Comparison of ENCODE assay signal across 1 cellular context in the genomic region with DNA sequence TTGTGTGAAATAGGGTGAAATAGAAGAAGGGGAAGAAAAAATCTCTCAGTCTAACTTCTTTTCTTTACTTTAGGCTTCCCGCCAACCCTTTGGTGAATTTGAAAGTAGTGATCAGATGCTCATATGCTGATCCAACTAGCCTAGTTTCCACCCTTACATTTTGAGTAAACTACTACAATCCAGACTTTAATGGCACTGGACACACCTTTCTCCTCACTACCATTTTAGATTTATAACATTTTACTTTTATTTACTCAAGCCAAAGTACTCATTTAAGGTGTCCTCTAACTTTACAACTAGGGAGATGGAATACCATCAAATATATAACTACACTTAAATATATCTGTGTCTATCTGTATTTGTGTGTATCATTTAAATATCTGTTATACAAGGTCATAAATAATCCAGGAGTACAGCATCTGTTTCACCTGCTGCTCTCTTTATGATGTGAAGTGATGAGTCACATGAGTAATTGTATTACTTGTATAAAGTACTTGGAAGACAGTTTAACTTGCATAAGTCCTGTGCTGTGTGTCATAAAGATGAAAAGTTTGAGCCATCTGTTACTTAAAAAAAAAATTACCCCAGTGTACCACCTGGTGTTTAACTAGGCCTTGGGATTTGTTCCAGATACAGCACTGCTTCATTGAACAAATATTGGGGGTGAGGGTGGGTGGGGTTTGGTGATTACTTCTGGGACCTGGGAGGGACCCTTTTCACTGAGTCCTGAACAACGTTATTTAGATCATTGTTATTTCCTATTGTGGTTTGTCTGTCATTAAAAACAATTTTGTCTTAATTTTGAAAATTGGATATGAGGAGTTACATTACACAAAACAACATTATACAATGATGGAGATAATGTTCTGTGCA.
TF ChIP-seq lines count a peak whose summit lies in the region.

No MANE protein-coding gene starts in this region.

TF ChIP-seq in HEK293, 187 proteins besides CTCF, POLR2A, EP300 and RAD21 (continued from another document and continues in another):
- TF ChIP-seq, protein P1, sequence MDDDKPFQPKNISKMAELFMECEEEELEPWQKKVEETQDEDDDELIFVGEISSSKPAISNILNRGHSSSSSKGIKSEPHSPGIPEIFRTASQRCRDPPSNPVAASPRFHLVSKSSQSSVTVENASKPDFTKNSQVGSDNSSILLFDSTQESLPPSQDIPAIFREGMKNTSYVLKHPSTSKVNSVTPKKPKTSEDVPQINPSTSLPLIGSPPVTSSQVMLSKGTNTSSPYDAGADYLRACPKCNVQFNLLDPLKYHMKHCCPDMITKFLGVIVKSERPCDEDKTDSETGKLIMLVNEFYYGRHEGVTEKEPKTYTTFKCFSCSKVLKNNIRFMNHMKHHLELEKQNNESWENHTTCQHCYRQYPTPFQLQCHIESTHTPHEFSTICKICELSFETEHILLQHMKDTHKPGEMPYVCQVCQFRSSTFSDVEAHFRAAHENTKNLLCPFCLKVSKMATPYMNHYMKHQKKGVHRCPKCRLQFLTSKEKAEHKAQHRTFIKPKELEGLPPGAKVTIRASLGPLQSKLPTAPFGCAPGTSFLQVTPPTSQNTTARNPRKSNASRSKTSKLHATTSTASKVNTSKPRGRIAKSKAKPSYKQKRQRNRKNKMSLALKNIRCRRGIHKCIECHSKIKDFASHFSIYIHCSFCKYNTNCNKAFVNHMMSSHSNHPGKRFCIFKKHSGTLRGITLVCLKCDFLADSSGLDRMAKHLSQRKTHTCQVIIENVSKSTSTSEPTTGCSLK (tag by site-specific recombination; IDR thresholded peaks at IDR 0.05) = no peak
- TF ChIP-seq, protein P2, sequence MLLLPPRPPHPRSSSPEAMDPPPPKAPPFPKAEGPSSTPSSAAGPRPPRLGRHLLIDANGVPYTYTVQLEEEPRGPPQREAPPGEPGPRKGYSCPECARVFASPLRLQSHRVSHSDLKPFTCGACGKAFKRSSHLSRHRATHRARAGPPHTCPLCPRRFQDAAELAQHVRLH (tag by site-specific recombination; IDR thresholded peaks at IDR 0.05) = no peak
- TF ChIP-seq ZNF660 (tag by site-specific recombination; IDR thresholded peaks at IDR 0.05) = 0 out of 2 replicates have a peak, but pooled peaks have one; percentile 20
- TF ChIP-seq ZBTB21 (tag by site-specific recombination; IDR thresholded peaks at IDR 0.05) = no peak
- TF ChIP-seq ZNF23 (tag by site-specific recombination; IDR thresholded peaks at IDR 0.05; ENCODE audit: borderline replicate concordance) = no peak
- TF ChIP-seq ZNF707 (tag by site-specific recombination; IDR thresholded peaks at IDR 0.05) = no peak
- no peak for TF ChIP-seq ZNF335 (tag by site-specific recombination; conservative IDR thresholded peaks at IDR 0.05)
- 0 out of 2 replicates have a peak, but pooled peaks have one; percentile 35 for TF ChIP-seq ZNF561 (tag by site-specific recombination; IDR thresholded peaks at IDR 0.05; ENCODE audit: borderline replicate concordance)
- TF ChIP-seq ZNF549 (tag by site-specific recombination; IDR thresholded peaks at IDR 0.05) = no peak
- TF ChIP-seq ZNF654 (tag by site-specific recombination; IDR thresholded peaks at IDR 0.05; ENCODE audit: low read depth) = no peak
- TF ChIP-seq ZNF211 (tag by site-specific recombination; IDR thresholded peaks at IDR 0.05; ENCODE audit: low read depth) = no peak
- no peak for TF ChIP-seq ZNF37A (tag by site-specific recombination; IDR thresholded peaks at IDR 0.05)
- TF ChIP-seq ZNF311 (tag by site-specific recombination; IDR thresholded peaks at IDR 0.05; ENCODE audit: borderline replicate concordance) = no peak
- TF ChIP-seq ZNF391 (tag by site-specific recombination; IDR thresholded peaks at IDR 0.05; ENCODE audit: borderline replicate concordance, low read depth) = 0 out of 2 replicates have a peak, but pooled peaks have one; percentile 38
- TF ChIP-seq ZNF155 (tag by site-specific recombination; IDR thresholded peaks at IDR 0.05) = no peak
- peak; percentile 22; the same call in 1 of the 2 replicates for TF ChIP-seq ZEB2 (tag by site-specific recombination; IDR thresholded peaks at IDR 0.05)
- no peak for TF ChIP-seq KLF16 (tag by site-specific recombination; IDR thresholded peaks at IDR 0.05)
- TF ChIP-seq ZNF214 (tag by site-specific recombination; IDR thresholded peaks at IDR 0.05; ENCODE audit: borderline replicate concordance) = no peak
- TF ChIP-seq, protein P3, sequence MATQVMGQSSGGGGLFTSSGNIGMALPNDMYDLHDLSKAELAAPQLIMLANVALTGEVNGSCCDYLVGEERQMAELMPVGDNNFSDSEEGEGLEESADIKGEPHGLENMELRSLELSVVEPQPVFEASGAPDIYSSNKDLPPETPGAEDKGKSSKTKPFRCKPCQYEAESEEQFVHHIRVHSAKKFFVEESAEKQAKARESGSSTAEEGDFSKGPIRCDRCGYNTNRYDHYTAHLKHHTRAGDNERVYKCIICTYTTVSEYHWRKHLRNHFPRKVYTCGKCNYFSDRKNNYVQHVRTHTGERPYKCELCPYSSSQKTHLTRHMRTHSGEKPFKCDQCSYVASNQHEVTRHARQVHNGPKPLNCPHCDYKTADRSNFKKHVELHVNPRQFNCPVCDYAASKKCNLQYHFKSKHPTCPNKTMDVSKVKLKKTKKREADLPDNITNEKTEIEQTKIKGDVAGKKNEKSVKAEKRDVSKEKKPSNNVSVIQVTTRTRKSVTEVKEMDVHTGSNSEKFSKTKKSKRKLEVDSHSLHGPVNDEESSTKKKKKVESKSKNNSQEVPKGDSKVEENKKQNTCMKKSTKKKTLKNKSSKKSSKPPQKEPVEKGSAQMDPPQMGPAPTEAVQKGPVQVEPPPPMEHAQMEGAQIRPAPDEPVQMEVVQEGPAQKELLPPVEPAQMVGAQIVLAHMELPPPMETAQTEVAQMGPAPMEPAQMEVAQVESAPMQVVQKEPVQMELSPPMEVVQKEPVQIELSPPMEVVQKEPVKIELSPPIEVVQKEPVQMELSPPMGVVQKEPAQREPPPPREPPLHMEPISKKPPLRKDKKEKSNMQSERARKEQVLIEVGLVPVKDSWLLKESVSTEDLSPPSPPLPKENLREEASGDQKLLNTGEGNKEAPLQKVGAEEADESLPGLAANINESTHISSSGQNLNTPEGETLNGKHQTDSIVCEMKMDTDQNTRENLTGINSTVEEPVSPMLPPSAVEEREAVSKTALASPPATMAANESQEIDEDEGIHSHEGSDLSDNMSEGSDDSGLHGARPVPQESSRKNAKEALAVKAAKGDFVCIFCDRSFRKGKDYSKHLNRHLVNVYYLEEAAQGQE (tag by site-specific recombination; IDR thresholded peaks at IDR 0.05) = peak; percentile 32; the same call in 1 of the 2 replicates
- TF ChIP-seq, protein P4, sequence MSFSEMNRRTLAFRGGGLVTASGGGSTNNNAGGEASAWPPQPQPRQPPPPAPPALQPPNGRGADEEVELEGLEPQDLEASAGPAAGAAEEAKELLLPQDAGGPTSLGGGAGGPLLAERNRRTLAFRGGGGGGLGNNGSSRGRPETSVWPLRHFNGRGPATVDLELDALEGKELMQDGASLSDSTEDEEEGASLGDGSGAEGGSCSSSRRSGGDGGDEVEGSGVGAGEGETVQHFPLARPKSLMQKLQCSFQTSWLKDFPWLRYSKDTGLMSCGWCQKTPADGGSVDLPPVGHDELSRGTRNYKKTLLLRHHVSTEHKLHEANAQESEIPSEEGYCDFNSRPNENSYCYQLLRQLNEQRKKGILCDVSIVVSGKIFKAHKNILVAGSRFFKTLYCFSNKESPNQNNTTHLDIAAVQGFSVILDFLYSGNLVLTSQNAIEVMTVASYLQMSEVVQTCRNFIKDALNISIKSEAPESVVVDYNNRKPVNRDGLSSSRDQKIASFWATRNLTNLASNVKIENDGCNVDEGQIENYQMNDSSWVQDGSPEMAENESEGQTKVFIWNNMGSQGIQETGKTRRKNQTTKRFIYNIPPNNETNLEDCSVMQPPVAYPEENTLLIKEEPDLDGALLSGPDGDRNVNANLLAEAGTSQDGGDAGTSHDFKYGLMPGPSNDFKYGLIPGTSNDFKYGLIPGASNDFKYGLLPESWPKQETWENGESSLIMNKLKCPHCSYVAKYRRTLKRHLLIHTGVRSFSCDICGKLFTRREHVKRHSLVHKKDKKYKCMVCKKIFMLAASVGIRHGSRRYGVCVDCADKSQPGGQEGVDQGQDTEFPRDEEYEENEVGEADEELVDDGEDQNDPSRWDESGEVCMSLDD (tag by site-specific recombination; IDR thresholded peaks at IDR 0.05) = no peak
- TF ChIP-seq ZNF514 (tag by site-specific recombination; IDR thresholded peaks at IDR 0.05) = no peak
- TF ChIP-seq YY2 (tag by site-specific recombination; IDR thresholded peaks at IDR 0.05) = no peak
- TF ChIP-seq RBAK (tag by site-specific recombination; IDR thresholded peaks at IDR 0.05) = no peak
- no peak for TF ChIP-seq ZNF501 (tag by site-specific recombination; IDR thresholded peaks at IDR 0.05)
- no peak for TF ChIP-seq ZNF292 (tag by site-specific recombination; IDR thresholded peaks at IDR 0.05; ENCODE audit: borderline replicate concordance, low read depth)
- TF ChIP-seq ZNF24 (tag by site-specific recombination; IDR thresholded peaks at IDR 0.05) = peak; percentile 73; the same call in 1 of the 2 replicates
- TF ChIP-seq ZNF624 (tag by site-specific recombination; IDR thresholded peaks at IDR 0.05) = no peak
- 0 out of 2 replicates have a peak, but pooled peaks have one; percentile 24 for TF ChIP-seq TCF7L2 (IDR thresholded peaks at IDR 0.05; ENCODE audit: borderline replicate concordance, low read depth, low read length)
- TF ChIP-seq ZIC2 (tag by site-specific recombination; IDR thresholded peaks at IDR 0.05) = peak; percentile 70
- peak; percentile 39; the same call in 1 of the 2 replicates for TF ChIP-seq ZNF394 (tag by site-specific recombination; IDR thresholded peaks at IDR 0.05; ENCODE audit: borderline replicate concordance)
- no peak for TF ChIP-seq ZNF76 (tag by site-specific recombination; IDR thresholded peaks at IDR 0.05; ENCODE audit: borderline replicate concordance, low read depth)
- TF ChIP-seq, protein P5, sequence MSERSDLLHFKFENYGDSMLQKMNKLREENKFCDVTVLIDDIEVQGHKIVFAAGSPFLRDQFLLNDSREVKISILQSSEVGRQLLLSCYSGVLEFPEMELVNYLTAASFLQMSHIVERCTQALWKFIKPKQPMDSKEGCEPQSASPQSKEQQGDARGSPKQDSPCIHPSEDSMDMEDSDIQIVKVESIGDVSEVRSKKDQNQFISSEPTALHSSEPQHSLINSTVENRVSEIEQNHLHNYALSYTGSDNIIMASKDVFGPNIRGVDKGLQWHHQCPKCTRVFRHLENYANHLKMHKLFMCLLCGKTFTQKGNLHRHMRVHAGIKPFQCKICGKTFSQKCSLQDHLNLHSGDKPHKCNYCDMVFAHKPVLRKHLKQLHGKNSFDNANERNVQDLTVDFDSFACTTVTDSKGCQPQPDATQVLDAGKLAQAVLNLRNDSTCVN (tag by site-specific recombination; optimal IDR thresholded peaks at IDR 0.05) = no peak
- TF ChIP-seq, protein P6, sequence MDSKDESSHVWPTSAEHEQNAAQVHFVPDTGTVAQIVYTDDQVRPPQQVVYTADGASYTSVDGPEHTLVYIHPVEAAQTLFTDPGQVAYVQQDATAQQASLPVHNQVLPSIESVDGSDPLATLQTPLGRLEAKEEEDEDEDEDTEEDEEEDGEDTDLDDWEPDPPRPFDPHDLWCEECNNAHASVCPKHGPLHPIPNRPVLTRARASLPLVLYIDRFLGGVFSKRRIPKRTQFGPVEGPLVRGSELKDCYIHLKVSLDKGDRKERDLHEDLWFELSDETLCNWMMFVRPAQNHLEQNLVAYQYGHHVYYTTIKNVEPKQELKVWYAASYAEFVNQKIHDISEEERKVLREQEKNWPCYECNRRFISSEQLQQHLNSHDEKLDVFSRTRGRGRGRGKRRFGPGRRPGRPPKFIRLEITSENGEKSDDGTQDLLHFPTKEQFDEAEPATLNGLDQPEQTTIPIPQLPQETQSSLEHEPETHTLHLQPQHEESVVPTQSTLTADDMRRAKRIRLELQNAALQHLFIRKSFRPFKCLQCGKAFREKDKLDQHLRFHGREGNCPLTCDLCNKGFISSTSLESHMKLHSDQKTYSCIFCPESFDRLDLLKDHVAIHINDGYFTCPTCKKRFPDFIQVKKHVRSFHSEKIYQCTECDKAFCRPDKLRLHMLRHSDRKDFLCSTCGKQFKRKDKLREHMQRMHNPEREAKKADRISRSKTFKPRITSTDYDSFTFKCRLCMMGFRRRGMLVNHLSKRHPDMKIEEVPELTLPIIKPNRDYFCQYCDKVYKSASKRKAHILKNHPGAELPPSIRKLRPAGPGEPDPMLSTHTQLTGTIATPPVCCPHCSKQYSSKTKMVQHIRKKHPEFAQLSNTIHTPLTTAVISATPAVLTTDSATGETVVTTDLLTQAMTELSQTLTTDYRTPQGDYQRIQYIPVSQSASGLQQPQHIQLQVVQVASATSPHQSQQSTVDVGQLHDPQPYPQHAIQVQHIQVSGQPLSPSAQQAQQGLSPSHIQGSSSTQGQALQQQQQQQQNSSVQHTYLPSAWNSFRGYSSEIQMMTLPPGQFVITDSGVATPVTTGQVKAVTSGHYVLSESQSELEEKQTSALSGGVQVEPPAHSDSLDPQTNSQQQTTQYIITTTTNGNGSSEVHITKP (tag by site-specific recombination; IDR thresholded peaks at IDR 0.05) = no peak; the same call in 1 of the 2 replicates
- TF ChIP-seq ZNF174 (tag by site-specific recombination; IDR thresholded peaks at IDR 0.05) = no peak
- peak; percentile 57; the same call in 1 of the 2 replicates for TF ChIP-seq ZSCAN23 (tag by site-specific recombination; IDR thresholded peaks at IDR 0.05)
- TF ChIP-seq, protein P7, sequence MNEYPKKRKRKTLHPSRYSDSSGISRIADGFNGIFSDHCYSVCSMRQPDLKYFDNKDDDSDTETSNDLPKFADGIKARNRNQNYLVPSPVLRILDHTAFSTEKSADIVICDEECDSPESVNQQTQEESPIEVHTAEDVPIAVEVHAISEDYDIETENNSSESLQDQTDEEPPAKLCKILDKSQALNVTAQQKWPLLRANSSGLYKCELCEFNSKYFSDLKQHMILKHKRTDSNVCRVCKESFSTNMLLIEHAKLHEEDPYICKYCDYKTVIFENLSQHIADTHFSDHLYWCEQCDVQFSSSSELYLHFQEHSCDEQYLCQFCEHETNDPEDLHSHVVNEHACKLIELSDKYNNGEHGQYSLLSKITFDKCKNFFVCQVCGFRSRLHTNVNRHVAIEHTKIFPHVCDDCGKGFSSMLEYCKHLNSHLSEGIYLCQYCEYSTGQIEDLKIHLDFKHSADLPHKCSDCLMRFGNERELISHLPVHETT (tag by site-specific recombination; IDR thresholded peaks at IDR 0.05) = 0 out of 2 replicates have a peak, but pooled peaks have one; percentile 47
- no peak for TF ChIP-seq ZNF830 (tag by site-specific recombination; IDR thresholded peaks at IDR 0.05; ENCODE audit: low read depth)
- TF ChIP-seq OVOL3 (tag by site-specific recombination; IDR thresholded peaks at IDR 0.05) = peak; percentile 20; the same call in 1 of the 2 replicates
- no peak for TF ChIP-seq ZNF169 (tag by site-specific recombination; IDR thresholded peaks at IDR 0.05)
- TF ChIP-seq SP7 (tag by site-specific recombination; IDR thresholded peaks at IDR 0.05) = peak; percentile 91
- TF ChIP-seq ZBTB1 (tag by site-specific recombination; IDR thresholded peaks at IDR 0.05) = 0 out of 2 replicates have a peak, but pooled peaks have one; percentile 40
- TF ChIP-seq ZBTB20 (tag by site-specific recombination; IDR thresholded peaks at IDR 0.05) = no peak
- no peak for TF ChIP-seq REPIN1 (tag by site-specific recombination; IDR thresholded peaks at IDR 0.05; ENCODE audit: low read depth)
